ENCODE assay signal across 8 cellular contexts in the genomic region with DNA sequence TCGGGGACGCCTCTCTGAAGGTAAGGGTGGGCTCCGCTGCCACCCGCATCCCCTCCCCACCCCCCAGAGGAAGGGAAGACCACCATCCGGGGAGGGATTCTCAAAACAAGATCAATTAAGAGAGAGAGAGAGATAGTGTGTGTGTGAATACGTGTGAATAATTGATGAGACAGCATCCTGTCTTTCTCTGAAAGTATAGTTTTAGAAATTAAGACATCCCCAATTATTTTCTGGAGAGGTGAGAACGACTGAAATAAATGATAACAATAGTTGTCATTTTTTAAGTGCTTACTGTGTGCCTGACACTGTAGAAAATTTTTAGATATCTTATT. TPM values are rescaled to one million over a fixed set of nuclear protein-coding genes. Genes with fewer than 3 reads are reported as not detected.
A peak's percentile ranks its signal among the peaks of the same experiment; 100 is the strongest.
DNase-seq lines count a peak whose midpoint lies in the region; ATAC-seq and TF ChIP-seq lines count a peak whose summit lies in the region.

No MANE protein-coding gene starts in this region.

- H3K36me3 ChIP-seq in A673 (ENCODE audit: insufficient read depth, low read length, poor library complexity, severe bottlenecking) = no peaks in the 10 kb centered on the region
- H3K36me3 ChIP-seq in lower lobe of right lung = no peaks in the 10 kb centered on the region

- CTCF ChIA-PET in A673 (lab: Charles Lee) = no interaction called here

- H3K27me3 ChIP-seq in A673 (replicated peaks; ENCODE audit: insufficient read depth, low read depth, low read length, poor library complexity) = peaks cover 37% of the 10 kb centered on the region
- H3K27me3 ChIP-seq in lower lobe of right lung (ENCODE audit: low read depth) = no peaks in the 10 kb centered on the region

- peaks cover 51% of the 10 kb centered on the region for H3K4me1 Mint-ChIP-seq in activated naive CD8-positive, alpha-beta T cell treated with anti-CD3 and anti-CD28 coated beads, Interleukin-2, amount 10 ng/mL, durations not matched to agents 7 days and 5 days

- no peak for TF ChIP-seq CTCF in A673 (conservative IDR thresholded peaks at IDR 0.05; ENCODE audit: low read depth, low read length)
- no peak for TF ChIP-seq CTCF in lower lobe of right lung (IDR thresholded peaks at IDR 0.05)

- no peaks in the 10 kb centered on the region for H3K9me3 ChIP-seq in A673 (ENCODE audit: low read depth, low read length, poor library complexity, severe bottlenecking)
- H3K9me3 ChIP-seq in lower lobe of right lung = no peaks in the 10 kb centered on the region

- H3K27ac ChIP-seq in A673 (ENCODE audit: low read depth, low read length, poor library complexity, severe bottlenecking) (no peak overlapping the region), lower lobe of right lung (peak overlapping the region; percentile 90)

- peak overlapping the region; percentile 100 for H3K4me3 Mint-ChIP-seq in activated naive CD8-positive, alpha-beta T cell treated with anti-CD3 and anti-CD28 coated beads, Interleukin-2, amount 10 ng/mL, durations not matched to agents 7 days and 5 days

- POLR2A ChIA-PET in A673 (lab: Charles Lee; ENCODE audit: low non-redundant PET) = no interaction called here
- POLR2A ChIA-PET in activated naive CD8-positive, alpha-beta T cell treated with anti-CD3 and anti-CD28 coated beads, Interleukin-2, amount 10 ng/mL, durations not matched to agents 7 days and 5 days (lab: Charles Lee) = interaction anchor here (0.7 to 1.4 kb wide), 10 partner anchors 11 to 893 kb away, joined by 3 to 11 read pairs (median 5); no protein-coding TSS in a partner anchor

- no peaks in the 10 kb centered on the region for H3K27me3 Mint-ChIP-seq in activated naive CD8-positive, alpha-beta T cell treated with anti-CD3 and anti-CD28 coated beads, Interleukin-2, amount 10 ng/mL, durations not matched to agents 7 days and 5 days

- H3K27ac Mint-ChIP-seq in activated naive CD8-positive, alpha-beta T cell treated with anti-CD3 and anti-CD28 coated beads, Interleukin-2, amount 10 ng/mL, durations not matched to agents 7 days and 5 days = peak overlapping the region; percentile 99

- no TSS peak for BruUV-seq in A673 (replicated peaks; lab: Mats Ljungman, UMichigan)

- no peaks in the 10 kb centered on the region for H3K4me1 ChIP-seq in A673 (ENCODE audit: insufficient read depth, low read length, poor library complexity, severe bottlenecking)
- peaks cover 25% of the 10 kb centered on the region for H3K4me1 ChIP-seq in lower lobe of right lung

- H3K4me3 ChIP-seq in A673 (ENCODE audit: low read depth, low read length, poor library complexity, severe bottlenecking) = peak overlapping the region; percentile 47
- H3K4me3 ChIP-seq in lower lobe of right lung = peak overlapping the region; percentile 85

- H3K9me3 Mint-ChIP-seq in activated naive CD8-positive, alpha-beta T cell treated with anti-CD3 and anti-CD28 coated beads, Interleukin-2, amount 10 ng/mL, durations not matched to agents 7 days and 5 days = peaks cover 2% of the 10 kb centered on the region

- peaks cover 42% of the 10 kb centered on the region for H3K36me3 Mint-ChIP-seq in activated naive CD8-positive, alpha-beta T cell treated with anti-CD3 and anti-CD28 coated beads, Interleukin-2, amount 10 ng/mL, durations not matched to agents 7 days and 5 days

- ATAC-seq in GM21717 (IDR thresholded peaks at IDR 0.05; ENCODE audit: unreplicated experiment) (peak; percentile 3), lower lobe of right lung (no peak), HG02763 (IDR thresholded peaks at IDR 0.05; ENCODE audit: unreplicated experiment) (no peak), HG03039 (IDR thresholded peaks at IDR 0.05; ENCODE audit: unreplicated experiment) (no peak), HG02884 (IDR thresholded peaks at IDR 0.05; ENCODE audit: unreplicated experiment) (no peak)
- ATAC-seq in activated naive CD8-positive, alpha-beta T cell treated with anti-CD3 and anti-CD28 coated beads, Interleukin-2, amount 10 ng/mL, durations not matched to agents 7 days and 5 days (ENCODE audit: low read depth) = peak; percentile 12

- DNase-seq in A673 (ENCODE audit: low spot score) = no peak
- DNase-seq in activated naive CD8-positive, alpha-beta T cell treated with anti-CD3 and anti-CD28 coated beads, Interleukin-2, amount 10 ng/mL, durations not matched to agents 7 days and 5 days = no peak
- no peak for DNase-seq in lower lobe of right lung
- no peak for DNase-seq in AG08396 (ENCODE audit: low spot score)

- intact Hi-C loops in A673 (cut with micrococcal nuclease; ENCODE audit: unreplicated experiment) (loop anchor here (10.0 kb wide), 1 partner anchor 332 kb away; no protein-coding TSS in a partner anchor), lower lobe of right lung (cut with DNase I) (no loop called here)

RNA-seq across cellular contexts. Expression of a gene that starts 0.8 kb away (rescaled TPM):
- total RNA-seq in A673 (2021) (not detected in 2 replicates), lower lobe of right lung (27.5 TPM)
- total RNA-seq in activated naive CD8-positive, alpha-beta T cell treated with anti-CD3 and anti-CD28 coated beads, Interleukin-2, amount 10 ng/mL, durations not matched to agents 7 days and 5 days = 10 to 100 TPM; 37.3 to 40.3 TPM

RNA-seq across cellular contexts. Expression of a gene that starts 45.0 kb away (rescaled TPM):
- total RNA-seq in A673 (2021) = not detected in 2 replicates
- not detected for total RNA-seq in activated naive CD8-positive, alpha-beta T cell treated with anti-CD3 and anti-CD28 coated beads, Interleukin-2, amount 10 ng/mL, durations not matched to agents 7 days and 5 days
- total RNA-seq in lower lobe of right lung = 69.6 TPM

Comparison
In these comparisons a context has a peak if more than half of its experiments do, and no peak if none do; other contexts are left out.
1. ATAC-seq: peak in GM21717 (single experiment) and activated naive CD8-positive, alpha-beta T cell treated with anti-CD3 and anti-CD28 coated beads, Interleukin-2, amount 10 ng/mL, durations not matched to agents 7 days and 5 days (single experiment); none in lower lobe of right lung (0 of 2), HG02763 (single experiment), HG03039 (single experiment) and HG02884 (single experiment).
2. RNA of a gene that starts 0.8 kb away (total RNA-seq): 37.3 to 40.3 TPM in activated naive CD8-positive, alpha-beta T cell treated with anti-CD3 and anti-CD28 coated beads, Interleukin-2, amount 10 ng/mL, durations not matched to agents 7 days and 5 days and 27.5 TPM in lower lobe of right lung (single experiment); not detected in A673; every median in the first group is over 10 times any median in the second.
3. RNA of a gene that starts 45.0 kb away (total RNA-seq): 69.6 TPM in lower lobe of right lung (single experiment); not detected in activated naive CD8-positive, alpha-beta T cell treated with anti-CD3 and anti-CD28 coated beads, Interleukin-2, amount 10 ng/mL, durations not matched to agents 7 days and 5 days and not detected in A673; every median in the first group is over 10 times any median in the second.